In the genomic region with DNA sequence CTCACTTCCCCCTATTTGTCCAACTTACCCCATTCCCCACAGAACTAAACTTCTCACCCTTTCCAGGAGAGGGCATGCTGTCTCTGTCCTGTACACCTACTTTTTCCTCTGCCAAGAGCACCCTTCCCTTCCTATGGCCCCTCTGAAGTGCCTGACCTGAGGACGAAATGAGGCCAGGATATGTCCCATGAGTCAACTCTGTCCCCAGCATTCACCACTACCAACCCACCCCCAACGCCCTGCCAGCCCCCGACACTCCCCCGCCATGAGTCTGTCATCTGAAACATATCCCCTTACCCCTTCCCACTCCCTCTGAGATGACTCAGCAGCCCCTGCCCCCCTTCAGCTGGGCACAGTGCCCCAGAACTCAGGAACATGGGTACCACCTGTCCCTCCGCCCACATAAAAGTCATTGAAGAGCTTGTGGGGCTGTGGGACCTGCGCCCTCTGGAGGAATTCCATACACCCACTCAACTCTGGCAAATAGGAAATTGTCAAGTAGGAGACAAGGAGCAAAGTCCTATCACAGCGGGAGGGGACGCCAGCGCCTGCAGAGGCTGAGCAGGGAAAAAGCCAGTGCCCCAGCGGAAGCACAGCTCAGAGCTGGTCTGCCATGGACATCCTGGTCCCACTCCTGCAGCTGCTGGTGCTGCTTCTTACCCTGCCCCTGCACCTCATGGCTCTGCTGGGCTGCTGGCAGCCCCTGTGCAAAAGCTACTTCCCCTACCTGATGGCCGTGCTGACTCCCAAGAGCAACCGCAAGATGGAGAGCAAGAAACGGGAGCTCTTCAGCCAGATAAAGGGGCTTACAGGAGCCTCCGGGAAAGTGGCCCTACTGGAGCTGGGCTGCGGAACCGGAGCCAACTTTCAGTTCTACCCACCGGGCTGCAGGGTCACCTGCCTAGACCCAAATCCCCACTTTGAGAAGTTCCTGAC, we compare ENCODE assay signal across 1 cellular context.
A peak's percentile ranks its signal among the peaks of the same experiment; 100 is the strongest.
TF ChIP-seq lines count a peak whose summit lies in the region.

No MANE protein-coding gene starts in this region.

TF ChIP-seq in K562, 482 proteins besides CTCF, POLR2A, EP300 and RAD21:
- 0 out of 2 replicates have a peak, but pooled peaks have one; percentile 15 for TF ChIP-seq MAFG (tag; conservative IDR thresholded peaks at IDR 0.05)
- TF ChIP-seq NRF1 (conservative IDR thresholded peaks at IDR 0.05 in 1 of 2, IDR thresholded peaks at IDR 0.05 in 1 of 2) = peak; percentile 29 to 44; a peak in 2 of 4 replicates
- 0 out of 2 replicates have a peak, but pooled peaks have one; percentile 35 for TF ChIP-seq CBX1 (IDR thresholded peaks at IDR 0.05; ENCODE audit: low read depth)
- TF ChIP-seq EGR1 (conservative IDR thresholded peaks at IDR 0.05) = peak; percentile 91
- 0 out of 4 replicates have a peak, but pooled peaks of 1 of the 2 experiments have one; percentile 9 for TF ChIP-seq RCOR1 (IDR thresholded peaks at IDR 0.05; ENCODE audit: borderline replicate concordance in 1 of 2, low read depth in 2 of 2, low read length in 2 of 2)
- TF ChIP-seq FOXK2 (conservative IDR thresholded peaks at IDR 0.05 in 1 of 2, IDR thresholded peaks at IDR 0.05 in 1 of 2; ENCODE audit: low read depth in 2 of 2) = peak in 1 of 2 experiments; percentile 62; a peak in 1 of 4 replicates
- TF ChIP-seq, protein P1, sequence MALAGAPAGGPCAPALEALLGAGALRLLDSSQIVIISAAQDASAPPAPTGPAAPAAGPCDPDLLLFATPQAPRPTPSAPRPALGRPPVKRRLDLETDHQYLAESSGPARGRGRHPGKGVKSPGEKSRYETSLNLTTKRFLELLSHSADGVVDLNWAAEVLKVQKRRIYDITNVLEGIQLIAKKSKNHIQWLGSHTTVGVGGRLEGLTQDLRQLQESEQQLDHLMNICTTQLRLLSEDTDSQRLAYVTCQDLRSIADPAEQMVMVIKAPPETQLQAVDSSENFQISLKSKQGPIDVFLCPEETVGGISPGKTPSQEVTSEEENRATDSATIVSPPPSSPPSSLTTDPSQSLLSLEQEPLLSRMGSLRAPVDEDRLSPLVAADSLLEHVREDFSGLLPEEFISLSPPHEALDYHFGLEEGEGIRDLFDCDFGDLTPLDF (CRISPR knock-in tag; IDR thresholded peaks at IDR 0.05) = no peak
- TF ChIP-seq ZBTB7A (IDR thresholded peaks at IDR 0.05; ENCODE audit: borderline replicate concordance, control insufficient read depth, low read depth, low read length) = 0 out of 2 replicates have a peak, but pooled peaks have one; percentile 14
- no peak for TF ChIP-seq POLR2H (tag; IDR thresholded peaks at IDR 0.05; ENCODE audit: low read depth)
- TF ChIP-seq ETV1 (tag; conservative IDR thresholded peaks at IDR 0.05; ENCODE audit: low read depth) = 0 out of 2 replicates have a peak, but pooled peaks have one; percentile 29
- 0 out of 2 replicates have a peak, but pooled peaks have one; percentile 48 for TF ChIP-seq XRCC5 (IDR thresholded peaks at IDR 0.05; ENCODE audit: low read depth, low read length)
- peak; percentile 56; the same call in 1 of the 2 replicates for TF ChIP-seq DIDO1 (tag; IDR thresholded peaks at IDR 0.05; ENCODE audit: low read depth)
- TF ChIP-seq ATF7 (IDR thresholded peaks at IDR 0.05) = peak; percentile 80
- TF ChIP-seq EZH2 (IDR thresholded peaks at IDR 0.05; ENCODE audit: borderline replicate concordance, low read depth, low read length) = no peak
- TF ChIP-seq, protein P2, sequence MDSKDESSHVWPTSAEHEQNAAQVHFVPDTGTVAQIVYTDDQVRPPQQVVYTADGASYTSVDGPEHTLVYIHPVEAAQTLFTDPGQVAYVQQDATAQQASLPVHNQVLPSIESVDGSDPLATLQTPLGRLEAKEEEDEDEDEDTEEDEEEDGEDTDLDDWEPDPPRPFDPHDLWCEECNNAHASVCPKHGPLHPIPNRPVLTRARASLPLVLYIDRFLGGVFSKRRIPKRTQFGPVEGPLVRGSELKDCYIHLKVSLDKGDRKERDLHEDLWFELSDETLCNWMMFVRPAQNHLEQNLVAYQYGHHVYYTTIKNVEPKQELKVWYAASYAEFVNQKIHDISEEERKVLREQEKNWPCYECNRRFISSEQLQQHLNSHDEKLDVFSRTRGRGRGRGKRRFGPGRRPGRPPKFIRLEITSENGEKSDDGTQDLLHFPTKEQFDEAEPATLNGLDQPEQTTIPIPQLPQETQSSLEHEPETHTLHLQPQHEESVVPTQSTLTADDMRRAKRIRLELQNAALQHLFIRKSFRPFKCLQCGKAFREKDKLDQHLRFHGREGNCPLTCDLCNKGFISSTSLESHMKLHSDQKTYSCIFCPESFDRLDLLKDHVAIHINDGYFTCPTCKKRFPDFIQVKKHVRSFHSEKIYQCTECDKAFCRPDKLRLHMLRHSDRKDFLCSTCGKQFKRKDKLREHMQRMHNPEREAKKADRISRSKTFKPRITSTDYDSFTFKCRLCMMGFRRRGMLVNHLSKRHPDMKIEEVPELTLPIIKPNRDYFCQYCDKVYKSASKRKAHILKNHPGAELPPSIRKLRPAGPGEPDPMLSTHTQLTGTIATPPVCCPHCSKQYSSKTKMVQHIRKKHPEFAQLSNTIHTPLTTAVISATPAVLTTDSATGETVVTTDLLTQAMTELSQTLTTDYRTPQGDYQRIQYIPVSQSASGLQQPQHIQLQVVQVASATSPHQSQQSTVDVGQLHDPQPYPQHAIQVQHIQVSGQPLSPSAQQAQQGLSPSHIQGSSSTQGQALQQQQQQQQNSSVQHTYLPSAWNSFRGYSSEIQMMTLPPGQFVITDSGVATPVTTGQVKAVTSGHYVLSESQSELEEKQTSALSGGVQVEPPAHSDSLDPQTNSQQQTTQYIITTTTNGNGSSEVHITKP (IDR thresholded peaks at IDR 0.05; ENCODE audit: partially characterized antibody) = peak; percentile 97
- TF ChIP-seq TEAD4 (IDR thresholded peaks at IDR 0.05; ENCODE audit: low read length) = peak; percentile 70
- TF ChIP-seq TEAD4 (CRISPR knock-in tag; IDR thresholded peaks at IDR 0.05; ENCODE audit: borderline replicate concordance) = no peak
- TF ChIP-seq GTF2A2 (tag; IDR thresholded peaks at IDR 0.05) = no peak
- TF ChIP-seq, protein P3, sequence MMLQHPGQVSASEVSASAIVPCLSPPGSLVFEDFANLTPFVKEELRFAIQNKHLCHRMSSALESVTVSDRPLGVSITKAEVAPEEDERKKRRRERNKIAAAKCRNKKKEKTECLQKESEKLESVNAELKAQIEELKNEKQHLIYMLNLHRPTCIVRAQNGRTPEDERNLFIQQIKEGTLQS (IDR thresholded peaks at IDR 0.05) = no peak
- TF ChIP-seq, protein P3 (CRISPR knock-in tag; conservative IDR thresholded peaks at IDR 0.05) = peak; percentile 68; the same call in 1 of the 2 replicates
- TF ChIP-seq TEAD1 (CRISPR knock-in tag; IDR thresholded peaks at IDR 0.05) = peak; percentile 48 to 79; a peak in 2 of 4 replicates
- peak; percentile 35; the same call in 1 of the 2 replicates for TF ChIP-seq FOSL1 (tag; conservative IDR thresholded peaks at IDR 0.05)
- TF ChIP-seq CREBBP (IDR thresholded peaks at IDR 0.05; ENCODE audit: low read depth, low read length) = no peak
- TF ChIP-seq TEAD2 (tag; IDR thresholded peaks at IDR 0.05) = peak; percentile 66
- TF ChIP-seq, protein P4, sequence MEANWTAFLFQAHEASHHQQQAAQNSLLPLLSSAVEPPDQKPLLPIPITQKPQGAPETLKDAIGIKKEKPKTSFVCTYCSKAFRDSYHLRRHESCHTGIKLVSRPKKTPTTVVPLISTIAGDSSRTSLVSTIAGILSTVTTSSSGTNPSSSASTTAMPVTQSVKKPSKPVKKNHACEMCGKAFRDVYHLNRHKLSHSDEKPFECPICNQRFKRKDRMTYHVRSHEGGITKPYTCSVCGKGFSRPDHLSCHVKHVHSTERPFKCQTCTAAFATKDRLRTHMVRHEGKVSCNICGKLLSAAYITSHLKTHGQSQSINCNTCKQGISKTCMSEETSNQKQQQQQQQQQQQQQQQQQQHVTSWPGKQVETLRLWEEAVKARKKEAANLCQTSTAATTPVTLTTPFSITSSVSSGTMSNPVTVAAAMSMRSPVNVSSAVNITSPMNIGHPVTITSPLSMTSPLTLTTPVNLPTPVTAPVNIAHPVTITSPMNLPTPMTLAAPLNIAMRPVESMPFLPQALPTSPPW (CRISPR knock-in tag; IDR thresholded peaks at IDR 0.05) = peak; percentile 40
- TF ChIP-seq, protein P5, sequence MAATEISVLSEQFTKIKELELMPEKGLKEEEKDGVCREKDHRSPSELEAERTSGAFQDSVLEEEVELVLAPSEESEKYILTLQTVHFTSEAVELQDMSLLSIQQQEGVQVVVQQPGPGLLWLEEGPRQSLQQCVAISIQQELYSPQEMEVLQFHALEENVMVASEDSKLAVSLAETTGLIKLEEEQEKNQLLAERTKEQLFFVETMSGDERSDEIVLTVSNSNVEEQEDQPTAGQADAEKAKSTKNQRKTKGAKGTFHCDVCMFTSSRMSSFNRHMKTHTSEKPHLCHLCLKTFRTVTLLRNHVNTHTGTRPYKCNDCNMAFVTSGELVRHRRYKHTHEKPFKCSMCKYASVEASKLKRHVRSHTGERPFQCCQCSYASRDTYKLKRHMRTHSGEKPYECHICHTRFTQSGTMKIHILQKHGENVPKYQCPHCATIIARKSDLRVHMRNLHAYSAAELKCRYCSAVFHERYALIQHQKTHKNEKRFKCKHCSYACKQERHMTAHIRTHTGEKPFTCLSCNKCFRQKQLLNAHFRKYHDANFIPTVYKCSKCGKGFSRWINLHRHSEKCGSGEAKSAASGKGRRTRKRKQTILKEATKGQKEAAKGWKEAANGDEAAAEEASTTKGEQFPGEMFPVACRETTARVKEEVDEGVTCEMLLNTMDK (IDR thresholded peaks at IDR 0.05; ENCODE audit: borderline replicate concordance, insufficient read depth, low read depth, low read length, poor library complexity, severe bottlenecking) = peak; percentile 81
- TF ChIP-seq EHMT2 (IDR thresholded peaks at IDR 0.05) = 0 out of 2 replicates have a peak, but pooled peaks have one; percentile 47
- no peak for TF ChIP-seq STAT5B (CRISPR knock-in tag; IDR thresholded peaks at IDR 0.05)
- TF ChIP-seq, protein P6, sequence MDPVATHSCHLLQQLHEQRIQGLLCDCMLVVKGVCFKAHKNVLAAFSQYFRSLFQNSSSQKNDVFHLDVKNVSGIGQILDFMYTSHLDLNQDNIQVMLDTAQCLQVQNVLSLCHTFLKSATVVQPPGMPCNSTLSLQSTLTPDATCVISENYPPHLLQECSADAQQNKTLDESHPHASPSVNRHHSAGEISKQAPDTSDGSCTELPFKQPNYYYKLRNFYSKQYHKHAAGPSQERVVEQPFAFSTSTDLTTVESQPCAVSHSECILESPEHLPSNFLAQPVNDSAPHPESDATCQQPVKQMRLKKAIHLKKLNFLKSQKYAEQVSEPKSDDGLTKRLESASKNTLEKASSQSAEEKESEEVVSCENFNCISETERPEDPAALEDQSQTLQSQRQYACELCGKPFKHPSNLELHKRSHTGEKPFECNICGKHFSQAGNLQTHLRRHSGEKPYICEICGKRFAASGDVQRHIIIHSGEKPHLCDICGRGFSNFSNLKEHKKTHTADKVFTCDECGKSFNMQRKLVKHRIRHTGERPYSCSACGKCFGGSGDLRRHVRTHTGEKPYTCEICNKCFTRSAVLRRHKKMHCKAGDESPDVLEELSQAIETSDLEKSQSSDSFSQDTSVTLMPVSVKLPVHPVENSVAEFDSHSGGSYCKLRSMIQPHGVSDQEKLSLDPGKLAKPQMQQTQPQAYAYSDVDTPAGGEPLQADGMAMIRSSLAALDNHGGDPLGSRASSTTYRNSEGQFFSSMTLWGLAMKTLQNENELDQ (CRISPR knock-in tag; IDR thresholded peaks at IDR 0.05; ENCODE audit: borderline replicate concordance) = no peak
- TF ChIP-seq L3MBTL2 (IDR thresholded peaks at IDR 0.05) = 0 out of 2 replicates have a peak, but pooled peaks have one; percentile 12
- no peak for TF ChIP-seq FOXA3 (CRISPR knock-in tag; conservative IDR thresholded peaks at IDR 0.05 in 1 of 2, IDR thresholded peaks at IDR 0.05 in 1 of 2)
- TF ChIP-seq ATF1 (CRISPR knock-in tag; IDR thresholded peaks at IDR 0.05) = no peak
- 0 out of 2 replicates have a peak, but pooled peaks have one; percentile 17 for TF ChIP-seq ATF1 (tag; IDR thresholded peaks at IDR 0.05)
- TF ChIP-seq NFRKB (IDR thresholded peaks at IDR 0.05; ENCODE audit: low read depth) = no peak
- TF ChIP-seq MYNN (IDR thresholded peaks at IDR 0.05) = peak; percentile 59; the same call in 1 of the 2 replicates
- no peak for TF ChIP-seq MYNN (CRISPR knock-in tag; IDR thresholded peaks at IDR 0.05)
- TF ChIP-seq SREBF1 (IDR thresholded peaks at IDR 0.05; ENCODE audit: borderline replicate concordance, low read depth, low read length) = 0 out of 2 replicates have a peak, but pooled peaks have one; percentile 15
- TF ChIP-seq JUND (IDR thresholded peaks at IDR 0.05; ENCODE audit: borderline replicate concordance, low read depth, low read length) = 0 out of 2 replicates have a peak, but pooled peaks have one; percentile 14
- no peak for TF ChIP-seq JUND (tag; IDR thresholded peaks at IDR 0.05; ENCODE audit: borderline replicate concordance, low read depth, low read length)
- no peak for TF ChIP-seq SRF (CRISPR knock-in tag; IDR thresholded peaks at IDR 0.05)
- TF ChIP-seq, protein P7, sequence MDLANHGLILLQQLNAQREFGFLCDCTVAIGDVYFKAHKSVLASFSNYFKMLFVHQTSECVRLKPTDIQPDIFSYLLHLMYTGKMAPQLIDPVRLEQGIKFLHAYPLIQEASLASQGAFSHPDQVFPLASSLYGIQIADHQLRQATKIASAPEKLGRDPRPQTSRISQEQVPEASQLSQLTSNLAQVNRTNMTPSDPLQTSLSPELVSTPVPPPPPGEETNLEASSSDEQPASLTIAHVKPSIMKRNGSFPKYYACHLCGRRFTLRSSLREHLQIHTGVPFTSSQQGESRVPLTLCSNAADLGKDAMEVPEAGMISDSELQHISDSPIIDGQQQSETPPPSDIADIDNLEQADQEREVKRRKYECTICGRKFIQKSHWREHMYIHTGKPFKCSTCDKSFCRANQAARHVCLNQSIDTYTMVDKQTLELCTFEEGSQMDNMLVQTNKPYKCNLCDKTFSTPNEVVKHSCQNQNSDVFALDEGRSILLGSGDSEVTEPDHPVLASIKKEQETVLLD (IDR thresholded peaks at IDR 0.05) = no peak
- TF ChIP-seq CTBP1 (IDR thresholded peaks at IDR 0.05; ENCODE audit: borderline replicate concordance) = peak; percentile 72; the same call in 1 of the 2 replicates
- no peak for TF ChIP-seq HDAC1 (IDR thresholded peaks at IDR 0.05)
